ENCODE assay signal across 9 cellular contexts in the genomic region with DNA sequence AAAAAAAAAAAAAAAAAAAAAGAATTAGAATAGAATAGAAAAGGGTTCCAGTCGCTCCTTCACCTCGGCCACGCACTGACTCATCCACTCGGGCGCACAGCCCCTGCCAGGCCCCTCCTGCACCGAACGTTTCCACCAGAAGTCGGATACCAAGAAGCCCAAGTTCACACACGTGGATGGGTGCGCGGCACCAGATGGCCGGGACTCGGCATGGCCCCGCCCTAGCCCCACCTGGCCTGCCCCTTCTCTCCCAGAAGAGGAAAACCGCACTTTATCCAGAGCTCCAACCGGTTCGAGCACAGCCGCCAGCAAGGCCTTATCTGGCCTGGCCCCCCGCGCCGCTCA. TPM values are rescaled to one million over a fixed set of nuclear protein-coding genes. Genes with fewer than 3 reads are reported as not detected.
DNase-seq lines count a peak whose midpoint lies in the region; ATAC-seq, FAIRE-seq and TF ChIP-seq lines count a peak whose summit lies in the region.
"Had no signal": no experiment of that assay in that cellular context is flagged by ENCODE, and none has a peak within 500 bp of the region (broad histone marks: within the 10 kb centered on the region; RNA-seq: fewer than 3 reads in every experiment).

No MANE protein-coding gene starts in this region.

- intact Hi-C loops in heart right ventricle (cut with DNase I), result no loop called here
- intact Hi-C loops in Right ventricle myocardium superior (cut with DNase I), result no loop called here
- intact Hi-C loops in vagina (cut with DNase I), result no loop called here

- peak overlapping the region; percentile 65 for H3K4me3 Mint-ChIP-seq in activated CD8-positive, alpha-beta T cell treated with anti-CD3 and anti-CD28 coated beads, Interleukin-2, amount 10 ng/mL, durations not matched to agents 7 days and 5 days

- H3K27me3 ChIP-seq in heart right ventricle (peaks cover 10 to 67% (median 54%) of the 10 kb centered on the region in 7 donors), keratinocyte (ENCODE audit: control insufficient read depth, extremely low read depth, insufficient read depth, low read length) (peaks cover 11% of the 10 kb centered on the region), vagina (no peaks in the 10 kb centered on the region)

- H3K9me1 ChIP-seq in keratinocyte (ENCODE audit: control insufficient read depth, extremely low read depth, insufficient read depth, low read length), result no peaks in the 10 kb centered on the region

- CTCF ChIA-PET in activated CD8-positive, alpha-beta T cell treated with anti-CD3 and anti-CD28 coated beads, Interleukin-2, amount 10 ng/mL, durations not matched to agents 7 days and 5 days (lab: Charles Lee), result interaction anchor here (0.9 to 2.0 kb wide), 21 partner anchors 9 to 300 kb away, joined by 3 to 40 read pairs (median 7); a partner anchor contains a TSS

- ATAC-seq in heart right ventricle (no peak), Right ventricle myocardium superior (ENCODE audit: poor library complexity) (no peak)
- no peak for ATAC-seq in activated CD8-positive, alpha-beta T cell treated with anti-CD3 and anti-CD28 coated beads, Interleukin-2, amount 10 ng/mL, durations not matched to agents 7 days and 5 days

- TF ChIP-seq CTCF in heart right ventricle (IDR thresholded peaks at IDR 0.05), result no peak
- no peak for TF ChIP-seq CTCF in keratinocyte (optimal IDR thresholded peaks at IDR 0.05 in 1 of 3, IDR thresholded peaks at IDR 0.05 in 1 of 3, conservative IDR thresholded peaks at IDR 0.05 in 1 of 3; ENCODE audit: extremely low read depth in 1 of 3, insufficient read depth in 2 of 3, low read length in 3 of 3)
- TF ChIP-seq CTCF in vagina (IDR thresholded peaks at IDR 0.05), result no peak

- dilution Hi-C loops in keratinocyte (cut with MboI; ENCODE audit: extremely low pct_ligation_motif_present, low sequenced_read_pairs), result no loop called here

- H3K4me3 ChIP-seq in heart right ventricle (peak overlapping the region in 7 of 10 donors; percentile 36 to 56 (median 46)), keratinocyte (ENCODE audit: control insufficient read depth in 2 of 3, extremely low read depth in 1 of 3, insufficient read depth in 2 of 3, low read depth in 1 of 3, low read length in 3 of 3) (peak overlapping the region; percentile 55 to 66 (median 64)), vagina (peak overlapping the region; percentile 44 to 47)

- no peak for DNase-seq in heart right ventricle
- DNase-seq in Right ventricle myocardium superior, result no peak
- no peak for DNase-seq in activated CD8-positive, alpha-beta T cell treated with anti-CD3 and anti-CD28 coated beads, Interleukin-2, amount 10 ng/mL, durations not matched to agents 7 days and 5 days
- DNase-seq in keratinocyte (ENCODE audit: low read depth, low spot score), result no peak
- no peak for DNase-seq in vagina (ENCODE audit: extremely low spot score in 2 of 2)
- DNase-seq in effector CD4-positive, alpha-beta T cell, result no peak
- no peak for DNase-seq in C1 segment of cervical spinal cord (lab: John Stamatoyannopoulos, UW)
- DNase-seq in midbrain (lab: John Stamatoyannopoulos, UW), result no peak
- DNase-seq: NCI-H69 had no signal

- H2AFZ ChIP-seq in keratinocyte (ENCODE audit: control insufficient read depth, low read length), result peak overlapping the region; percentile 51

- H3K9me3 Mint-ChIP-seq in activated CD8-positive, alpha-beta T cell treated with anti-CD3 and anti-CD28 coated beads, Interleukin-2, amount 10 ng/mL, durations not matched to agents 7 days and 5 days (ENCODE audit: insufficient read depth), result no peaks in the 10 kb centered on the region

- H3K4me2 ChIP-seq in keratinocyte (ENCODE audit: control insufficient read depth, extremely low read depth, insufficient read depth, low read depth, low read length), result peak overlapping the region; percentile 85

- H3K27me3 Mint-ChIP-seq in activated CD8-positive, alpha-beta T cell treated with anti-CD3 and anti-CD28 coated beads, Interleukin-2, amount 10 ng/mL, durations not matched to agents 7 days and 5 days (ENCODE audit: low read depth), result peaks cover 48% of the 10 kb centered on the region

- H3K4me1 Mint-ChIP-seq in activated CD8-positive, alpha-beta T cell treated with anti-CD3 and anti-CD28 coated beads, Interleukin-2, amount 10 ng/mL, durations not matched to agents 7 days and 5 days (ENCODE audit: low read depth), result peaks cover 44% of the 10 kb centered on the region

- H3K27ac ChIP-seq in heart right ventricle (no peak overlapping the region), keratinocyte (ENCODE audit: control insufficient read depth, insufficient read depth, low read length) (no peak overlapping the region), vagina (no peak overlapping the region)

- H3K27ac Mint-ChIP-seq in activated CD8-positive, alpha-beta T cell treated with anti-CD3 and anti-CD28 coated beads, Interleukin-2, amount 10 ng/mL, durations not matched to agents 7 days and 5 days, result no peak overlapping the region

- H3K4me1 ChIP-seq in heart right ventricle (peaks cover 8 to 43% (median 31%) of the 10 kb centered on the region in 9 donors), keratinocyte (ENCODE audit: control insufficient read depth, extremely low read depth, insufficient read depth, low read length) (peaks cover 28% of the 10 kb centered on the region), vagina (peaks cover 46% of the 10 kb centered on the region)

- TF ChIP-seq POLR2A in vagina (IDR thresholded peaks at IDR 0.05), result no peak

- H3K9ac ChIP-seq in keratinocyte (ENCODE audit: control insufficient read depth, extremely low read depth, insufficient read depth, low read length), result peak overlapping the region; percentile 69

- POLR2A ChIA-PET in activated CD8-positive, alpha-beta T cell treated with anti-CD3 and anti-CD28 coated beads, Interleukin-2, amount 10 ng/mL, durations not matched to agents 7 days and 5 days (lab: Charles Lee), result interaction anchor here (1.3 to 1.5 kb wide), 2 partner anchors 75 to 238 kb away, joined by 5 read pairs; a partner anchor contains a TSS

- no peaks in the 10 kb centered on the region for H3K9me3 ChIP-seq in heart right ventricle
- H3K9me3 ChIP-seq in keratinocyte (ENCODE audit: control insufficient read depth, low read depth, low read length), result no peaks in the 10 kb centered on the region
- no peaks in the 10 kb centered on the region for H3K9me3 ChIP-seq in vagina

- peaks cover 2% of the 10 kb centered on the region for H4K20me1 ChIP-seq in keratinocyte (ENCODE audit: control insufficient read depth, extremely low read depth, insufficient read depth, low read length)

- H3K36me3 ChIP-seq in heart right ventricle (peaks cover 0 to 8% (median 0%) of the 10 kb centered on the region in 9 donors), keratinocyte (ENCODE audit: control insufficient read depth in 2 of 2, extremely low read depth in 1 of 2, insufficient read depth in 2 of 2, low read length in 2 of 2) (no peaks in the 10 kb centered on the region), vagina (no peaks in the 10 kb centered on the region)

- no peaks in the 10 kb centered on the region for H3K36me3 Mint-ChIP-seq in activated CD8-positive, alpha-beta T cell treated with anti-CD3 and anti-CD28 coated beads, Interleukin-2, amount 10 ng/mL, durations not matched to agents 7 days and 5 days (ENCODE audit: low read depth)

- FAIRE-seq in keratinocyte (lab: Jason Lieb, UNC), result no peak

- WGBS in heart right ventricle, 2 donors, result 7 to 22% methylated on average over 21 of the region's 21 CpGs

- H3K79me2 ChIP-seq in keratinocyte (ENCODE audit: control insufficient read depth, insufficient read depth, low read length), result no peaks in the 10 kb centered on the region

RNA-seq across cellular contexts. Expression of a gene that starts 5.9 kb away (rescaled TPM):
- under 1 TPM in 1 of 10 donors, not detected in 9; 0.05 TPM for total RNA-seq in heart right ventricle
- under 1 TPM; 0.01 to 0.07 TPM for polyA plus RNA-seq in heart right ventricle
- total RNA-seq in Right ventricle myocardium superior, result 0.08 TPM
- total RNA-seq in activated CD8-positive, alpha-beta T cell treated with anti-CD3 and anti-CD28 coated beads, Interleukin-2, amount 10 ng/mL, durations not matched to agents 7 days and 5 days, result under 1 TPM; 0.08 to 0.10 TPM
- 0.05 TPM in 2 of 3 replicates, not detected in the other for polyA plus RNA-seq in keratinocyte
- polyA plus RNA-seq in keratinocyte (2011; ENCODE audit: low read depth), result not detected
- polyA plus RNA-seq in keratinocyte (2011; cell fraction: cytosol; rRNA removed), result 0.04 and 0.08 TPM in 2 replicates
- 0.04 and 0.07 TPM in 2 replicates for polyA plus RNA-seq in keratinocyte (2011; cell fraction: nucleus; rRNA removed)
- 0.08 and 0.21 TPM in 2 replicates for polyA plus RNA-seq in keratinocyte (2012; ENCODE audit: low replicate concordance)
- not detected in 3 replicates for polyA minus RNA-seq in keratinocyte
- not detected for polyA minus RNA-seq in keratinocyte (2011; cell fraction: cytosol; rRNA and poly(A)+ RNA removed)
- polyA minus RNA-seq in keratinocyte (2011; cell fraction: nucleus; rRNA and poly(A)+ RNA removed), result not detected in 2 replicates
- not detected for total RNA-seq in vagina

RNA-seq across cellular contexts. Expression of a gene that starts 20.0 kb away (rescaled TPM):
- total RNA-seq in heart right ventricle (1 to 10 TPM in 5 of 10 donors, under 1 TPM in 5; 0.33 to 3.3 (median 0.99) TPM), Right ventricle myocardium superior (1.6 TPM), vagina (6.6 TPM)
- polyA plus RNA-seq in heart right ventricle (1 to 10 TPM in 1 of 2 donors, under 1 TPM in 1; 0.66 to 1.2 TPM), keratinocyte (11.5 to 22.2 TPM (median 13.5 TPM) in 3 replicates)
- total RNA-seq in activated CD8-positive, alpha-beta T cell treated with anti-CD3 and anti-CD28 coated beads, Interleukin-2, amount 10 ng/mL, durations not matched to agents 7 days and 5 days, result not detected
- 8.9 TPM for polyA plus RNA-seq in keratinocyte (2011; ENCODE audit: low read depth)
- polyA plus RNA-seq in keratinocyte (2011; cell fraction: cytosol; rRNA removed), result 6.2 and 7.4 TPM in 2 replicates
- polyA plus RNA-seq in keratinocyte (2011; cell fraction: nucleus; rRNA removed), result 23.6 and 28.4 TPM in 2 replicates
- 10.5 and 20.0 TPM in 2 replicates for polyA plus RNA-seq in keratinocyte (2012; ENCODE audit: low replicate concordance)
- polyA minus RNA-seq in keratinocyte, result 14.7 to 18.5 TPM (median 18.4 TPM) in 3 replicates
- polyA minus RNA-seq in keratinocyte (2011; cell fraction: cytosol; rRNA and poly(A)+ RNA removed), result 12.5 TPM
- polyA minus RNA-seq in keratinocyte (2011; cell fraction: nucleus; rRNA and poly(A)+ RNA removed), result 25.3 and 31.3 TPM in 2 replicates

RNA-seq across cellular contexts. Expression of a gene that starts 35.4 kb away (rescaled TPM):
- total RNA-seq in heart right ventricle, result 10 to 100 TPM; 21.3 to 32.5 (median 24.6) TPM
- 10 to 100 TPM; 13.1 to 53.8 TPM for polyA plus RNA-seq in heart right ventricle
- 27.5 TPM for total RNA-seq in Right ventricle myocardium superior
- 10 to 100 TPM; 36.5 to 39.9 TPM for total RNA-seq in activated CD8-positive, alpha-beta T cell treated with anti-CD3 and anti-CD28 coated beads, Interleukin-2, amount 10 ng/mL, durations not matched to agents 7 days and 5 days
- polyA plus RNA-seq in keratinocyte, result 8.4 to 11.7 TPM (median 10.9 TPM) in 3 replicates
- 15.8 TPM for polyA plus RNA-seq in keratinocyte (2011; ENCODE audit: low read depth)
- 5.2 and 11.4 TPM in 2 replicates for polyA plus RNA-seq in keratinocyte (2011; cell fraction: cytosol; rRNA removed)
- 18.9 and 22.4 TPM in 2 replicates for polyA plus RNA-seq in keratinocyte (2011; cell fraction: nucleus; rRNA removed)
- 14.5 and 18.4 TPM in 2 replicates for polyA plus RNA-seq in keratinocyte (2012; ENCODE audit: low replicate concordance)
- polyA minus RNA-seq in keratinocyte, result 7.8 to 18.9 TPM (median 8.1 TPM) in 3 replicates
- 23.4 TPM for polyA minus RNA-seq in keratinocyte (2011; cell fraction: cytosol; rRNA and poly(A)+ RNA removed)
- 11.3 and 15.2 TPM in 2 replicates for polyA minus RNA-seq in keratinocyte (2011; cell fraction: nucleus; rRNA and poly(A)+ RNA removed)
- total RNA-seq in vagina, result 26.8 TPM

RNA-seq across cellular contexts. Expression of a gene that starts 38.3 kb away (rescaled TPM):
- 10 to 100 TPM; 16.8 to 26.3 (median 20.3) TPM for total RNA-seq in heart right ventricle
- 10 to 100 TPM; 12.9 to 21.0 TPM for polyA plus RNA-seq in heart right ventricle
- total RNA-seq in Right ventricle myocardium superior, result 19.4 TPM
- 1 to 10 TPM; 8.0 to 9.3 TPM for total RNA-seq in activated CD8-positive, alpha-beta T cell treated with anti-CD3 and anti-CD28 coated beads, Interleukin-2, amount 10 ng/mL, durations not matched to agents 7 days and 5 days
- 7.5 to 14.8 TPM (median 8.5 TPM) in 3 replicates for polyA plus RNA-seq in keratinocyte
- 7.9 TPM for polyA plus RNA-seq in keratinocyte (2011; ENCODE audit: low read depth)
- 13.9 and 14.5 TPM in 2 replicates for polyA plus RNA-seq in keratinocyte (2011; cell fraction: cytosol; rRNA removed)
- 18.2 and 28.8 TPM in 2 replicates for polyA plus RNA-seq in keratinocyte (2011; cell fraction: nucleus; rRNA removed)
- polyA plus RNA-seq in keratinocyte (2012; ENCODE audit: low replicate concordance), result 13.3 and 15.3 TPM in 2 replicates
- polyA minus RNA-seq in keratinocyte, result 21.3 to 84.7 TPM (median 38.6 TPM) in 3 replicates
- 23.8 TPM for polyA minus RNA-seq in keratinocyte (2011; cell fraction: cytosol; rRNA and poly(A)+ RNA removed)
- polyA minus RNA-seq in keratinocyte (2011; cell fraction: nucleus; rRNA and poly(A)+ RNA removed), result 9.5 and 11.1 TPM in 2 replicates
- total RNA-seq in vagina, result 17.2 TPM

RNA-seq across cellular contexts. Expression of a gene that starts 46.3 kb away (rescaled TPM):
- total RNA-seq in heart right ventricle (10 to 100 TPM in 2 of 10 donors, 1 to 10 TPM in 8; 1.1 to 11.6 (median 4.7) TPM), Right ventricle myocardium superior (10.9 TPM), vagina (1.5 TPM)
- polyA plus RNA-seq in heart right ventricle (1 to 10 TPM; 1.9 to 2.3 TPM), keratinocyte (0.28 to 0.72 TPM (median 0.68 TPM) in 3 replicates)
- total RNA-seq in activated CD8-positive, alpha-beta T cell treated with anti-CD3 and anti-CD28 coated beads, Interleukin-2, amount 10 ng/mL, durations not matched to agents 7 days and 5 days, result 1 to 10 TPM; 2.7 to 3.6 TPM
- polyA plus RNA-seq in keratinocyte (2011; ENCODE audit: low read depth), result 6.7 TPM
- 0.29 and 1.6 TPM in 2 replicates for polyA plus RNA-seq in keratinocyte (2011; cell fraction: cytosol; rRNA removed)
- 0.34 and 1.3 TPM in 2 replicates for polyA plus RNA-seq in keratinocyte (2011; cell fraction: nucleus; rRNA removed)
- 1.8 and 10.1 TPM in 2 replicates for polyA plus RNA-seq in keratinocyte (2012; ENCODE audit: low replicate concordance)
- polyA minus RNA-seq in keratinocyte, result not detected in 3 replicates
- polyA minus RNA-seq in keratinocyte (2011; cell fraction: cytosol; rRNA and poly(A)+ RNA removed), result not detected
- 1.5 TPM in 1 of 2 replicates, not detected in the other for polyA minus RNA-seq in keratinocyte (2011; cell fraction: nucleus; rRNA and poly(A)+ RNA removed)
